ENCODE assay signal across 1 cellular context in the genomic region with DNA sequence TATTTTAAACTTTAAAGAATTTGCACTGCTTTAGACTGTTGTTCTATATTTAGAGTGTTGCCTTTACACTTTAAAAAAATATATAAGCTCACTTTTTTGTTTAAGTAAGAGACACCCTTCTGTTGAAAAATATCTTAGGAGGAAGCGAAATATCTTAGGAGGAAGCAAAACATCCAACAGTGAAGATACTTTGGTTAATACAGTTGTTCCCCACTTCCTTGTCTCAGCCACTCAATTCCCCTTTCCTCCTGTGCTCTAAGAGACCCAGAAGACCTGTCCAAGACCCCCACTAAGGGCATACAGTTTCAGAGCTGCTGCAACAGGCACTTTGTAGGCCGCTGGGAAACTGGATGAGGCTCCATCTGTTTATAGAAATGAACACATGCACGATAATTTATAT.
TF ChIP-seq lines count a peak whose summit lies in the region.

No MANE protein-coding gene starts in this region.

TF ChIP-seq in SK-N-SH, 30 proteins besides CTCF, POLR2A, EP300 and RAD21 (continued from another document):
- TF ChIP-seq, protein P1, sequence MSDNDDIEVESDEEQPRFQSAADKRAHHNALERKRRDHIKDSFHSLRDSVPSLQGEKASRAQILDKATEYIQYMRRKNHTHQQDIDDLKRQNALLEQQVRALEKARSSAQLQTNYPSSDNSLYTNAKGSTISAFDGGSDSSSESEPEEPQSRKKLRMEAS (IDR thresholded peaks at IDR 0.05; ENCODE audit: low read depth): no peak
- TF ChIP-seq TCF12 (IDR thresholded peaks at IDR 0.05): no peak
TF ChIP-seq in SK-N-SH: peak in this region for 0.
